8 cellular contexts compared by ENCODE assay signal in the genomic region with DNA sequence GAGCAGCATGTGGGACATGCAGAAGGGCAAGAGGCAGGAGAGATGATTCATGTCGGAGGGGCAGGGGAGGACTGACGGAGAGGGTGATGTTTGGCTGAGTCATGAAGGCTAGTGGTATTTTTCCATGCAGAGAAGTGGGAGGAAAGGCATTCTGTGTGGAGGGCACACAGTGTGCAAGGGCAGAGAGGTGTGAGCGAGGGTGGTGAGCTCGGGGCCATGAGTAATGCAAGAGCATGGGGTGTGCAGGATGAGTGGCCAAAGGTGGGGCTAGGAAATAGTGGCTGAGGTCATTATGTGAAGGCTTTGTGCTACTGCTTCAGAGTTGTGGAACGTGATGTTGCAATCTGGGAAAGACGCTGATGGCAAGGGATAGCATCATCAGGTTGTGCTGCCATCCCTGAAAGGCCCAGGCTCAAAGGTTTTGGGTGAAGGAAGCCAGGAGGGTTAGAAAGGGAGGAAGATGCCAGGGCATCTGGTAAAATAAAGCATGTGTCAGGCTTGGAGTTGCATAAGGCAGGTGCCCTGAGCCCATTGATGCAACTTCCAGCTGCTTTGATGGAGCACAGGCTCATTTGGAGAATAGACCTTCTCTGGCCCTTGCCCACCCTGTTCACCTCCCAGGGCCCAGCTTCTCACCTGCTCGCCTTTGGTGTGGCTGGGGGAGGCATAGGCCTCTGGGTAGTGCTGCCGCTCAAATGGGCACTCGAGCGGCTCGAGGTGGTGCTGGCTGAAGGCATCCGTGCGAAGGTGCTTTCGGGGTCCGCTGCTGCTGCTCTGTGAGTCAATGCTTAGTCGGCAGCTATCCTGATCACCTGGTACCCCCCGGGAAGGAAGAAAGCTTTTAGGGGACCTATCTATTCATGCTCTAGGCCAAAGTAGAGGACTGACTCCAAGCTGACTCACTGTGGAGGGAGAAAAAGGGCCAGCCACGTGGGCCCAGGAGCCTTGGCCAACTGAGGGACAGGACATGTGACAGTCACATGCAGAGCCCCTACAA.
DNase-seq lines count a peak whose midpoint lies in the region; ATAC-seq lines count a peak whose summit lies in the region.

No MANE protein-coding gene starts in this region.

- ATAC-seq in HG03175 (IDR thresholded peaks at IDR 0.05; ENCODE audit: unreplicated experiment), result no peak
- ATAC-seq in GM19035 (IDR thresholded peaks at IDR 0.05; ENCODE audit: unreplicated experiment), result no peak
- no peak for ATAC-seq in GM21786 (IDR thresholded peaks at IDR 0.05; ENCODE audit: unreplicated experiment)

- peak; percentile 91 for DNase-seq in COLO829 (ENCODE audit: low spot score)
- DNase-seq in NOMO-1 treated with dmso at 0.1 percent for 144 hours (lab: John Stamatoyannopoulos, UW; ENCODE audit: unreplicated experiment), result peak; percentile 21
- peak; percentile 96 for DNase-seq in amniotic stem cell (lab: John Stamatoyannopoulos, UW)
- peak; percentile 96 for DNase-seq in islet precursor cell
- DNase-seq in stimulated activated CD4-positive, alpha-beta T cell treated with anti-CD3 and anti-CD28 coated beads, Interleukin-4, amount 100 ng/mL, for 24 hours, result peak; percentile 69

Comparison
In these comparisons a context has a peak if more than half of its experiments do, and no peak if none do; other contexts are left out.
1. DNase-seq: peak in every context shown above with its lines; median percentile 96 in amniotic stem cell; 96 in islet precursor cell; 91 in COLO829; 69 in stimulated activated CD4-positive, alpha-beta T cell treated with anti-CD3 and anti-CD28 coated beads, Interleukin-4, amount 100 ng/mL, for 24 hours; 21 in NOMO-1 treated with dmso at 0.1 percent for 144 hours.